Comparison of ENCODE assay signal across 21 cellular contexts in genomic region chr12:88448337-88448944, GRCh38.
A peak's percentile ranks its signal among the peaks of the same experiment; 100 is the strongest.
DNase-seq lines count a peak whose midpoint lies in the region; ATAC-seq and TF ChIP-seq lines count a peak whose summit lies in the region.
"Had no signal": no experiment of that assay in that cellular context is flagged by ENCODE, and none has a peak within 500 bp of the region (broad histone marks: within the 10 kb centered on the region; RNA-seq: fewer than 3 reads in every experiment).

No MANE protein-coding gene starts in this region.

- H2AFZ ChIP-seq in Karpas-422 (ENCODE audit: low read length) = no peak overlapping the region

- H2BK15ac ChIP-seq in mesendoderm (replicated peaks; ENCODE audit: low read depth) = no peak overlapping the region

- H3K27me3 ChIP-seq in mesendoderm (ENCODE audit: insufficient read depth, low read length, poor library complexity) = no peaks in the 10 kb centered on the region
- H3K27me3 ChIP-seq in ascending aorta = no peaks in the 10 kb centered on the region
- no peaks in the 10 kb centered on the region for H3K27me3 ChIP-seq in Karpas-422 (ENCODE audit: low read length)

- H3K56ac ChIP-seq in mesendoderm (ENCODE audit: low read length) = no peak overlapping the region

- H3K4me3 ChIP-seq in mesendoderm (ENCODE audit: low read length) = no peak overlapping the region
- H3K4me3 ChIP-seq in ascending aorta = no peak overlapping the region
- no peak overlapping the region for H3K4me3 ChIP-seq in Karpas-422 (ENCODE audit: low read length)
- H3K4me3 ChIP-seq: prostate gland had no signal

- H3K79me2 ChIP-seq in mesendoderm (ENCODE audit: control insufficient read depth, insufficient read depth, low read length) (no peaks in the 10 kb centered on the region), Karpas-422 (ENCODE audit: low read length) (no peaks in the 10 kb centered on the region)

- H3K9me2 ChIP-seq in Karpas-422 (replicated peaks; ENCODE audit: insufficient read depth, low read length) = no peaks in the 10 kb centered on the region
- H3K9me2 ChIP-seq: SK-N-SH had no signal

- DNase-seq in DMS79 treated with DMSO at 0.1 percent for 48 hours (lab: John Stamatoyannopoulos, UW) (peak; percentile 83), NCI-H1930 (lab: John Stamatoyannopoulos, UW) (peak; percentile 59 to 73), NCI-H69 (lab: John Stamatoyannopoulos, UW) (peak; percentile 98), mesendoderm (peak; percentile 21), ascending aorta (ENCODE audit: low spot score in 2 of 2) (no peak), Karpas-422 (no peak)
- no peak for DNase-seq in stimulated activated CD4-positive, alpha-beta T cell treated with anti-CD3 and anti-CD28 coated beads, Interleukin-2, amount 100 ng/mL, for 48 hours
- DNase-seq: activated CD4-positive, alpha-beta T cell treated with anti-CD3 and anti-CD28 coated beads, Interleukin-2, amount 10 ng/mL, durations not matched to agents 24 days and 14 days; activated T-cell treated with anti-CD3 and anti-CD28 coated beads, Interleukin-2, amount 50 U/mL, for 1 hour; CD8-positive, alpha-beta T cell; central memory CD4-positive, alpha-beta T cell; HCEC 1CT; hypothalamus; NCI-H446 treated with DMSO at 0.1 percent for 48 hours; OCI-M1; SK-N-SH; stimulated activated naive CD8-positive, alpha-beta T cell treated with anti-CD3 and anti-CD28 coated beads, Interleukin-15, amount 100 ng/mL, for 72 hours had no signal

- H3K9ac ChIP-seq in mesendoderm (ENCODE audit: low read length) (no peak overlapping the region), Karpas-422 (ENCODE audit: low read length) (no peak overlapping the region)
- H3K9ac ChIP-seq: KMS-11, SK-N-SH had no signal

- no peaks in the 10 kb centered on the region for H4K20me1 ChIP-seq in Karpas-422 (ENCODE audit: insufficient read depth, low read depth, low read length)

- no peaks in the 10 kb centered on the region for H3K36me3 ChIP-seq in mesendoderm (ENCODE audit: control insufficient read depth, insufficient read depth, low read length)
- no peaks in the 10 kb centered on the region for H3K36me3 ChIP-seq in ascending aorta
- no peaks in the 10 kb centered on the region for H3K36me3 ChIP-seq in Karpas-422 (ENCODE audit: insufficient read depth, low read length)
- H3K36me3 ChIP-seq: prostate gland had no signal

- no peaks in the 10 kb centered on the region for H3K79me1 ChIP-seq in mesendoderm (ENCODE audit: low read length)

- no peak overlapping the region for H4K5ac ChIP-seq in mesendoderm (ENCODE audit: low read length)

- H2BK5ac ChIP-seq in mesendoderm (ENCODE audit: low read length) = no peak overlapping the region

- no peak overlapping the region for H2BK120ac ChIP-seq in mesendoderm (ENCODE audit: low read depth, low read length)

- no peak overlapping the region for H3K23ac ChIP-seq in mesendoderm (ENCODE audit: low read length)

- no peak overlapping the region for H3K4me2 ChIP-seq in mesendoderm (ENCODE audit: low read length)
- no peak overlapping the region for H3K4me2 ChIP-seq in Karpas-422 (ENCODE audit: low read depth, low read length, poor library complexity, severe bottlenecking)
- H3K4me2 ChIP-seq: KMS-11, SK-N-SH had no signal

- no peak overlapping the region for H4K8ac ChIP-seq in mesendoderm (ENCODE audit: low read depth, low read length)

- H3K18ac ChIP-seq in mesendoderm (ENCODE audit: low read length) = no peak overlapping the region

- H3K4me1 ChIP-seq in mesendoderm (ENCODE audit: control insufficient read depth, low read depth, low read length) (no peaks in the 10 kb centered on the region), ascending aorta (no peaks in the 10 kb centered on the region), Karpas-422 (ENCODE audit: low read length) (no peaks in the 10 kb centered on the region)
- H3K4me1 ChIP-seq: prostate gland had no signal

- ATAC-seq in HG03095 (IDR thresholded peaks at IDR 0.05; ENCODE audit: unreplicated experiment) = no peak
- ATAC-seq: CD8-positive, alpha-beta T cell; left lobe of liver; stimulated activated naive CD8-positive, alpha-beta T cell treated with anti-CD3 and anti-CD28 coated beads, Interleukin-15, amount 100 ng/mL, for 72 hours had no signal

- intact Hi-C loops in ascending aorta (cut with DNase I) = no loop called here

- TF ChIP-seq CTCF in ascending aorta (IDR thresholded peaks at IDR 0.05) = no peak

- no CpG with 5 or more reads among the region's 5 CpGs for WGBS in mesendoderm (ENCODE audit: extremely low coverage, insufficient coverage, low lambda C conversion rate)

- H2AK5ac ChIP-seq in mesendoderm (ENCODE audit: low read length) = no peak overlapping the region

- no peak overlapping the region for H3K4ac ChIP-seq in mesendoderm (ENCODE audit: low read depth, low read length)

- H3K27ac ChIP-seq in mesendoderm (ENCODE audit: low read depth, low read length) (no peak overlapping the region), ascending aorta (no peak overlapping the region), Karpas-422 (ENCODE audit: low read length) (no peak overlapping the region)
- H3K27ac ChIP-seq: KMS-11, prostate gland had no signal

- H3K9me3 ChIP-seq in ascending aorta = no peaks in the 10 kb centered on the region
- no peaks in the 10 kb centered on the region for H3K9me3 ChIP-seq in Karpas-422 (ENCODE audit: low read length)
- H3K9me3 ChIP-seq: prostate gland, SK-N-SH had no signal

Comparison
In these comparisons a context has a peak if more than half of its experiments do, and no peak if none do; other contexts are left out.
1. DNase-seq: peak in DMS79 treated with DMSO at 0.1 percent for 48 hours (single experiment), NCI-H1930 (2 of 2), NCI-H69 (single experiment) and mesendoderm (single experiment); none in ascending aorta (0 of 2), Karpas-422 (single experiment) and stimulated activated CD4-positive, alpha-beta T cell treated with anti-CD3 and anti-CD28 coated beads, Interleukin-2, amount 100 ng/mL, for 48 hours (0 of 2).